ENCODE assay signal across 13 cellular contexts in the genomic region with DNA sequence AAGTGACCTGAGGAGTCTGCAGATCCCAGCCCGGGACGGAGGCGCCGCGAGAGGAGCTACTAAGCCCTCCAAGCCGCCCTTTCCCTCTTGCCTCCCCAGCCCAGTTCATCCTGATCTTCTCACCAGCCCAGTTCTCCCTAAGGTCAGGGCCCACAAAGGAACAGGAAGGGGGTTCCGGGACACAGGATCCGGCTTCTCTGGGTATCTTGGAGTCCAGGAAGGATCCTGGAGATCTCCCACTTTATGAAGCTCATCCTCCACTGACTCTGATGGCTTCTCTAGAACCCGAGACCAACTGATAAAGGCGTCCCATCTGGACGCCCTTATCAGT. TPM values are rescaled to one million over a fixed set of nuclear protein-coding genes. Genes with fewer than 3 reads are reported as not detected.
A peak's percentile ranks its signal among the peaks of the same experiment; 100 is the strongest.
DNase-seq lines count a peak whose midpoint lies in the region; ATAC-seq and TF ChIP-seq lines count a peak whose summit lies in the region.
"Had no signal": no experiment of that assay in that cellular context is flagged by ENCODE, and none has a peak within 500 bp of the region (broad histone marks: within the 10 kb centered on the region; RNA-seq: fewer than 3 reads in every experiment).

No MANE protein-coding gene starts in this region.

- ATAC-seq in activated T-cell treated with anti-CD3 and anti-CD28 coated beads, Interleukin-2, amount 50 U/mL, for 4 hours: no peak
- ATAC-seq in activated T-cell treated with anti-CD3 and anti-CD28 coated beads, Interleukin-2, amount 50 U/mL, for 72 hours (replicated peaks in 1 of 2): no peak
- ATAC-seq in activated naive CD8-positive, alpha-beta T cell treated with anti-CD3 and anti-CD28 coated beads, Interleukin-2, amount 50 U/mL, for 24 hours: no peak
- no peak for ATAC-seq in left lung

- H3K27ac Mint-ChIP-seq in activated T-cell treated with anti-CD3 and anti-CD28 coated beads, Interleukin-2, amount 50 U/mL, for 72 hours: no peak overlapping the region
- no peak overlapping the region for H3K27ac Mint-ChIP-seq in activated naive CD8-positive, alpha-beta T cell treated with anti-CD3 and anti-CD28 coated beads, Interleukin-2, amount 50 U/mL, for 24 hours
- H3K27ac Mint-ChIP-seq: brain had no signal

- no peak for TF ChIP-seq CTCF in left lung (IDR thresholded peaks at IDR 0.05)
- TF ChIP-seq CTCF in testis (IDR thresholded peaks at IDR 0.05): no peak

- H3K9me3 ChIP-seq in left lung: no peaks in the 10 kb centered on the region
- H3K9me3 ChIP-seq in testis: no peaks in the 10 kb centered on the region

- H3K27me3 Mint-ChIP-seq in activated T-cell treated with anti-CD3 and anti-CD28 coated beads, Interleukin-2, amount 50 U/mL, for 4 hours (ENCODE audit: low read depth): no peaks in the 10 kb centered on the region
- H3K27me3 Mint-ChIP-seq in activated T-cell treated with anti-CD3 and anti-CD28 coated beads, Interleukin-2, amount 50 U/mL, for 72 hours (ENCODE audit: low read depth): peaks cover 12% of the 10 kb centered on the region
- peaks cover 17% of the 10 kb centered on the region for H3K27me3 Mint-ChIP-seq in activated naive CD8-positive, alpha-beta T cell treated with anti-CD3 and anti-CD28 coated beads, Interleukin-2, amount 50 U/mL, for 24 hours

- 19 to 20% methylated on average over 9 to 11 of the region's 11 CpGs for WGBS in testis, 2 donors

- H3K27ac ChIP-seq in left lung: peak overlapping the region in 1 of 2 donors; percentile 33
- no peak overlapping the region for H3K27ac ChIP-seq in testis

- H3K4me1 Mint-ChIP-seq in activated T-cell treated with anti-CD3 and anti-CD28 coated beads, Interleukin-2, amount 50 U/mL, for 4 hours (ENCODE audit: low read depth): peaks cover 6% of the 10 kb centered on the region
- H3K4me1 Mint-ChIP-seq in activated T-cell treated with anti-CD3 and anti-CD28 coated beads, Interleukin-2, amount 50 U/mL, for 72 hours (ENCODE audit: low read depth): no peaks in the 10 kb centered on the region
- peaks cover 12% of the 10 kb centered on the region for H3K4me1 Mint-ChIP-seq in activated naive CD8-positive, alpha-beta T cell treated with anti-CD3 and anti-CD28 coated beads, Interleukin-2, amount 50 U/mL, for 24 hours
- H3K4me1 Mint-ChIP-seq: brain had no signal

- TF ChIP-seq POLR2A in testis (IDR thresholded peaks at IDR 0.05): no peak

- intact Hi-C loops in left lung (cut with DNase I) (no loop called here), testis (cut with DNase I; ENCODE audit: low total_unique reads) (no loop called here)

- H3K27me3 ChIP-seq in left lung (peaks cover 28 to 31% of the 10 kb centered on the region in 2 donors), testis (no peaks in the 10 kb centered on the region)

- H3K36me3 ChIP-seq in left lung (no peaks in the 10 kb centered on the region), testis (ENCODE audit: low read depth, missing control alignments) (no peaks in the 10 kb centered on the region)

- H3K4me3 Mint-ChIP-seq in activated T-cell treated with anti-CD3 and anti-CD28 coated beads, Interleukin-2, amount 50 U/mL, for 4 hours: peak overlapping the region; percentile 76
- H3K4me3 Mint-ChIP-seq in activated T-cell treated with anti-CD3 and anti-CD28 coated beads, Interleukin-2, amount 50 U/mL, for 72 hours: peak overlapping the region in 1 of 2 donors; percentile 88
- peak overlapping the region; percentile 40 for H3K4me3 Mint-ChIP-seq in activated naive CD8-positive, alpha-beta T cell treated with anti-CD3 and anti-CD28 coated beads, Interleukin-2, amount 50 U/mL, for 24 hours
- H3K4me3 Mint-ChIP-seq: brain had no signal

- no peaks in the 10 kb centered on the region for H3K36me3 Mint-ChIP-seq in activated T-cell treated with anti-CD3 and anti-CD28 coated beads, Interleukin-2, amount 50 U/mL, for 4 hours (ENCODE audit: insufficient read depth)
- H3K36me3 Mint-ChIP-seq in activated T-cell treated with anti-CD3 and anti-CD28 coated beads, Interleukin-2, amount 50 U/mL, for 72 hours (ENCODE audit: insufficient read depth in 2 of 2): no peaks in the 10 kb centered on the region
- no peaks in the 10 kb centered on the region for H3K36me3 Mint-ChIP-seq in activated naive CD8-positive, alpha-beta T cell treated with anti-CD3 and anti-CD28 coated beads, Interleukin-2, amount 50 U/mL, for 24 hours (ENCODE audit: low read depth)
- H3K36me3 Mint-ChIP-seq: brain had no signal

- no peaks in the 10 kb centered on the region for H3K9me3 Mint-ChIP-seq in activated T-cell treated with anti-CD3 and anti-CD28 coated beads, Interleukin-2, amount 50 U/mL, for 4 hours
- no peaks in the 10 kb centered on the region for H3K9me3 Mint-ChIP-seq in activated T-cell treated with anti-CD3 and anti-CD28 coated beads, Interleukin-2, amount 50 U/mL, for 72 hours
- no peaks in the 10 kb centered on the region for H3K9me3 Mint-ChIP-seq in activated naive CD8-positive, alpha-beta T cell treated with anti-CD3 and anti-CD28 coated beads, Interleukin-2, amount 50 U/mL, for 24 hours
- H3K9me3 Mint-ChIP-seq: brain had no signal

- DNase-seq in activated T-cell treated with anti-CD3 and anti-CD28 coated beads, Interleukin-2, amount 50 U/mL, for 4 hours: no peak
- no peak for DNase-seq in activated T-cell treated with anti-CD3 and anti-CD28 coated beads, Interleukin-2, amount 50 U/mL, for 72 hours
- DNase-seq in activated naive CD8-positive, alpha-beta T cell treated with anti-CD3 and anti-CD28 coated beads, Interleukin-2, amount 50 U/mL, for 24 hours: no peak
- DNase-seq in left lung (no peak), testis (peak; percentile 25), HK-2 (ENCODE audit: unreplicated experiment) (no peak), SIG-M5 treated with dmso at 0.1 percent for 504 hours (lab: John Stamatoyannopoulos, UW; ENCODE audit: unreplicated experiment) (no peak), NCI-H2029 (lab: John Stamatoyannopoulos, UW) (no peak)
- DNase-seq: ACHN; activated CD8-positive, alpha-beta memory T cell treated with anti-CD3 and anti-CD28 coated beads, Interleukin-2, amount 50 U/mL, for 48 hours; DMS 273 treated with DMSO at 0.1 percent for 48 hours; NCI-H345 had no signal

- H3K4me1 ChIP-seq in left lung: peaks cover 2 to 12% of the 10 kb centered on the region in 2 donors
- H3K4me1 ChIP-seq in testis: peaks cover 4% of the 10 kb centered on the region

- H3K4me3 ChIP-seq in left lung (peak overlapping the region; percentile 22 to 54), testis (peak overlapping the region; percentile 48 to 61)

RNA-seq across cellular contexts. Expression of a gene that starts 36.9 kb away (rescaled TPM):
- total RNA-seq in activated T-cell treated with anti-CD3 and anti-CD28 coated beads, Interleukin-2, amount 50 U/mL, for 4 hours: 1,000 to 10,000 TPM; 1,001 to 1,115 (median 1,103) TPM
- 100 to 1,000 TPM; 781 to 974 TPM for total RNA-seq in activated T-cell treated with anti-CD3 and anti-CD28 coated beads, Interleukin-2, amount 50 U/mL, for 72 hours
- total RNA-seq in left lung: 1,000 to 10,000 TPM in 1 of 2 donors, 100 to 1,000 TPM in 1; 780 to 1,825 TPM
- total RNA-seq in testis: 100 to 1,000 TPM; 104 to 135 TPM
- 213 TPM for polyA plus RNA-seq in testis (ENCODE audit: insufficient read depth, low read depth, low replicate concordance)

RNA-seq across cellular contexts. Expression of a gene that starts 48.2 kb away (rescaled TPM):
- 1,000 to 10,000 TPM; 3,478 to 5,156 (median 4,066) TPM for total RNA-seq in activated T-cell treated with anti-CD3 and anti-CD28 coated beads, Interleukin-2, amount 50 U/mL, for 4 hours
- 1,000 to 10,000 TPM; 3,527 to 3,556 TPM for total RNA-seq in activated T-cell treated with anti-CD3 and anti-CD28 coated beads, Interleukin-2, amount 50 U/mL, for 72 hours
- total RNA-seq in left lung: 1,000 to 10,000 TPM; 2,303 to 2,503 TPM
- total RNA-seq in testis: 100 to 1,000 TPM; 425 to 439 TPM
- polyA plus RNA-seq in testis (ENCODE audit: insufficient read depth, low read depth, low replicate concordance): 943 TPM

Comparison
In these comparisons a context has a peak if more than half of its experiments do, and no peak if none do; other contexts are left out.
1. RNA of a gene that starts 36.9 kb away (total RNA-seq): 780 to 1,825 TPM in left lung, 1,001 to 1,115 TPM in activated T-cell treated with anti-CD3 and anti-CD28 coated beads, Interleukin-2, amount 50 U/mL, for 4 hours and 781 to 974 TPM in activated T-cell treated with anti-CD3 and anti-CD28 coated beads, Interleukin-2, amount 50 U/mL, for 72 hours; 104 to 135 TPM in testis; every median in the first group is over 4 times any median in the second.
2. RNA of a gene that starts 48.2 kb away (total RNA-seq): 3,478 to 5,156 TPM in activated T-cell treated with anti-CD3 and anti-CD28 coated beads, Interleukin-2, amount 50 U/mL, for 4 hours, 3,527 to 3,556 TPM in activated T-cell treated with anti-CD3 and anti-CD28 coated beads, Interleukin-2, amount 50 U/mL, for 72 hours and 2,303 to 2,503 TPM in left lung; 425 to 439 TPM in testis; every median in the first group is over 4 times any median in the second.